Comparison of ENCODE assay signal across 20 cellular contexts in genomic region chr10:56212951-56213350, GRCh38.
DNase-seq lines count a peak whose midpoint lies in the region; ATAC-seq, FAIRE-seq and TF ChIP-seq lines count a peak whose summit lies in the region.
"Had no signal": no experiment of that assay in that cellular context is flagged by ENCODE, and none has a peak within 500 bp of the region (broad histone marks: within the 10 kb centered on the region; RNA-seq: fewer than 3 reads in every experiment).

No MANE protein-coding gene starts in this region.

- H3K9ac ChIP-seq in H1 (replicated peaks in 1 of 4; ENCODE audit: extremely low read depth in 1 of 4, low read depth in 3 of 4, low read length in 3 of 4): no peak overlapping the region; a peak in 1 of 7 replicates
- H3K9ac ChIP-seq in neuronal stem cell (ENCODE audit: low read depth, low read length, poor library complexity): no peak overlapping the region

- no peaks in the 10 kb centered on the region for H4K20me1 ChIP-seq in H1 (replicated peaks in 1 of 2; ENCODE audit: control insufficient read depth in 1 of 2, insufficient read depth in 2 of 2, low read length in 2 of 2)

- 0 out of 2 replicates have a peak overlapping the region, but pooled peaks have one; percentile 39 for H2AK5ac ChIP-seq in H1 (ENCODE audit: low read depth, low read length)
- H2AK5ac ChIP-seq in neuronal stem cell (ENCODE audit: low read depth, low read length): no peak overlapping the region

- WGBS in H1 (ENCODE audit: extremely low coverage in 1 of 2, insufficient coverage in 1 of 2, insufficient read length in 1 of 2, insufficient replicate concordance in 2 of 2, low coverage in 1 of 2, low lambda C conversion rate in 2 of 2, missing lambda C conversion rate in 1 of 2), 2 experiments: 98% methylated on average over 6 of the region's 6 CpGs; no CpG with 5 or more reads in 1 of the 2 experiments
- no CpG with 5 or more reads among the region's 6 CpGs for WGBS in neuronal stem cell (ENCODE audit: extremely low coverage in 2 of 2, insufficient read length in 2 of 2, insufficient replicate concordance in 1 of 2), 2 donors

- no peaks in the 10 kb centered on the region for H3K4me1 ChIP-seq in H1 (replicated peaks in 1 of 4; ENCODE audit: control insufficient read depth in 3 of 4, insufficient read depth in 4 of 4, low read length in 3 of 4)
- H3K4me1 ChIP-seq in neuronal stem cell (ENCODE audit: control insufficient read depth in 2 of 2, insufficient read depth in 1 of 2, low read depth in 1 of 2, low read length in 2 of 2): no peaks in the 10 kb centered on the region
- H3K4me1 ChIP-seq: A549, Caco-2, HAP-1 had no signal

- TF ChIP-seq RAD21 in H1 (IDR thresholded peaks at IDR 0.05 in 1 of 2, conservative IDR thresholded peaks at IDR 0.05 in 1 of 2; ENCODE audit: low read depth in 2 of 2, low read length in 2 of 2): no peak

- H2BK120ac ChIP-seq in H1 (replicated peaks; ENCODE audit: low read depth, low read length) (no peak overlapping the region), neuronal stem cell (ENCODE audit: low read depth, low read length) (no peak overlapping the region)

- no peaks in the 10 kb centered on the region for H3K36me3 ChIP-seq in H1 (ENCODE audit: control insufficient read depth in 2 of 4, insufficient read depth in 4 of 4, low read length in 3 of 4)
- H3K36me3 ChIP-seq in neuronal stem cell (replicated peaks in 1 of 2; ENCODE audit: control insufficient read depth in 2 of 2, insufficient read depth in 2 of 2, low read length in 2 of 2): no peaks in the 10 kb centered on the region
- H3K36me3 ChIP-seq: HAP-1 had no signal

- FAIRE-seq in H1 (lab: Jason Lieb, UNC): no peak
- FAIRE-seq: A549, D721Med, GM12892, GM18507 had no signal

- no peak overlapping the region for H3K56ac ChIP-seq in H1 (replicated peaks; ENCODE audit: insufficient read length, low read depth, low read length)

- no peaks in the 10 kb centered on the region for H3K23me2 ChIP-seq in H1 (ENCODE audit: low read depth, low read length)

- H4K8ac ChIP-seq in H1 (ENCODE audit: extremely low read depth, insufficient read depth, low read length) (no peak overlapping the region), neuronal stem cell (ENCODE audit: low read depth, low read length) (no peak overlapping the region)

- no peaks in the 10 kb centered on the region for H3K79me2 ChIP-seq in H1 (ENCODE audit: control insufficient read depth in 1 of 2, insufficient read depth in 2 of 2, low read length in 2 of 2)

- POLR2A ChIA-PET in H1 (lab: Charles Lee; ENCODE audit: partially characterized antibody): no interaction called here

- peak; percentile 36 for DNase-seq in activated effector memory CD4-positive, alpha-beta T cell treated with anti-CD3 and anti-CD28 coated beads, Interleukin-2, amount 50 U/mL, for 16 hours
- no peak for DNase-seq in activated effector memory CD4-positive, alpha-beta T cell treated with Interleukin-2 at 50 U/mL for 16 hours
- no peak for DNase-seq in H1 (ENCODE audit: low read depth in 1 of 2, low spot score in 2 of 2)
- DNase-seq in neuronal stem cell (ENCODE audit: low spot score): no peak
- DNase-seq in DMS114 treated with DMSO at 0.1 percent for 48 hours (lab: John Stamatoyannopoulos, UW; ENCODE audit: unreplicated experiment): no peak
- DNase-seq: AML-193; Caco-2; CD4-positive, alpha-beta T cell; DMS153; DMS79; GDM1 had no signal

- no peak overlapping the region for H3K4ac ChIP-seq in H1 (replicated peaks; ENCODE audit: insufficient read length, low read depth, low read length)
- H3K4ac ChIP-seq in neuronal stem cell (ENCODE audit: low read length): no peak overlapping the region

- TF ChIP-seq POLR2A in H1 (IDR thresholded peaks at IDR 0.05; ENCODE audit: control extremely low read depth in 1 of 2, low read depth in 2 of 2, low read length in 2 of 2): no peak

- no peak overlapping the region for H2BK20ac ChIP-seq in H1 (ENCODE audit: low read length)

- H2BK5ac ChIP-seq in H1 (ENCODE audit: low read depth, low read length) (no peak overlapping the region; the same call in 1 of the 2 replicates), neuronal stem cell (ENCODE audit: low read length) (no peak overlapping the region)

- H3K14ac ChIP-seq in H1 (ENCODE audit: insufficient read length) (peak overlapping the region; percentile 85), neuronal stem cell (ENCODE audit: low read length) (peak overlapping the region; percentile 22)

- no peak for TF ChIP-seq CTCF in H1 (IDR thresholded peaks at IDR 0.05; ENCODE audit: control extremely low read depth in 1 of 3, insufficient read depth in 1 of 3, low read depth in 1 of 3, low read length in 3 of 3)

- H3K27me3 ChIP-seq in H1 (replicated peaks in 1 of 4; ENCODE audit: control insufficient read depth in 3 of 4, extremely low read depth in 1 of 4, insufficient read depth in 3 of 4, low read length in 3 of 4): no peaks in the 10 kb centered on the region
- H3K27me3 ChIP-seq in neuronal stem cell (ENCODE audit: control insufficient read depth in 3 of 3, insufficient read depth in 3 of 3, low read depth in 1 of 3, low read length in 3 of 3): no peaks in the 10 kb centered on the region

- no peaks in the 10 kb centered on the region for H3K79me1 ChIP-seq in H1 (ENCODE audit: low read depth, low read length)
- no peaks in the 10 kb centered on the region for H3K79me1 ChIP-seq in neuronal stem cell (ENCODE audit: low read depth, low read length)

- no peak overlapping the region for H4K91ac ChIP-seq in H1 (replicated peaks; ENCODE audit: insufficient read length, low read length)
- no peak overlapping the region for H4K91ac ChIP-seq in neuronal stem cell (ENCODE audit: low read depth, low read length, poor library complexity)

- H3K23ac ChIP-seq in H1 (ENCODE audit: insufficient read length) (no peak overlapping the region), neuronal stem cell (ENCODE audit: low read depth, low read length, poor library complexity) (no peak overlapping the region)

- no peak overlapping the region for H4K5ac ChIP-seq in H1 (ENCODE audit: insufficient read length, low read depth, low read length)

- H3K4me3 ChIP-seq in H1 (ENCODE audit: extremely low read depth in 1 of 4, insufficient read depth in 2 of 4, low read depth in 3 of 4, low read length in 4 of 4): no peak overlapping the region
- peak overlapping the region in 1 of 2 donors; percentile 57 for H3K4me3 ChIP-seq in neuronal stem cell (ENCODE audit: low read length in 2 of 2)
- H3K4me3 ChIP-seq: A549, HAP-1 had no signal

- H2BK15ac ChIP-seq in H1 (ENCODE audit: low read length) (no peak overlapping the region), neuronal stem cell (ENCODE audit: low read length) (no peak overlapping the region)

- H3K27ac ChIP-seq in H1 (ENCODE audit: low read depth, low read length) (no peak overlapping the region), neuronal stem cell (replicated peaks; ENCODE audit: low read length) (no peak overlapping the region)
- H3K27ac ChIP-seq: 22Rv1, A549, C4-2B had no signal

- H3K18ac ChIP-seq in H1 (ENCODE audit: extremely low read depth, low read length) (no peak overlapping the region), neuronal stem cell (ENCODE audit: low read length) (no peak overlapping the region)

- no peak for TF ChIP-seq EP300 in H1 (IDR thresholded peaks at IDR 0.05; ENCODE audit: borderline replicate concordance in 1 of 2, low read depth in 2 of 2, low read length in 2 of 2)

- H3K4me2 ChIP-seq in H1 (ENCODE audit: insufficient read depth in 1 of 2, low read depth in 2 of 2, low read length in 2 of 2): no peak overlapping the region
- H3K4me2 ChIP-seq in neuronal stem cell (ENCODE audit: insufficient read depth, low read length, poor library complexity, severe bottlenecking): no peak overlapping the region
- H3K4me2 ChIP-seq: A549 had no signal

- H2AFZ ChIP-seq in H1 (ENCODE audit: low read length) (no peak overlapping the region), neuronal stem cell (ENCODE audit: low read length) (no peak overlapping the region)

- H2BK12ac ChIP-seq in H1 (ENCODE audit: low read depth, low read length): no peak overlapping the region
- no peak overlapping the region for H2BK12ac ChIP-seq in neuronal stem cell (ENCODE audit: low read length)

- CTCF ChIA-PET in H1 (lab: Charles Lee; ENCODE audit: partially characterized antibody): no interaction called here

- no peaks in the 10 kb centered on the region; a peak in 1 of 4 replicates for H3K9me3 ChIP-seq in H1 (ENCODE audit: insufficient read depth in 2 of 2, low read depth in 1 of 2, low read length in 1 of 2)
- H3K9me3 ChIP-seq in neuronal stem cell (replicated peaks in 1 of 2; ENCODE audit: control insufficient read depth in 2 of 2, insufficient read depth in 1 of 2, low read depth in 1 of 2, low read length in 2 of 2): peaks cover 0 to 2% of the 10 kb centered on the region in 2 donors
- H3K9me3 ChIP-seq: A549, Caco-2, HAP-1 had no signal

- no peak for ATAC-seq in GM21576 (IDR thresholded peaks at IDR 0.05; ENCODE audit: unreplicated experiment)
- ATAC-seq in HG03439 (IDR thresholded peaks at IDR 0.05; ENCODE audit: unreplicated experiment): no peak
- ATAC-seq: A549 had no signal

TF ChIP-seq in H1, 55 proteins besides CTCF, POLR2A, EP300 and RAD21:
- TF ChIP-seq EZH2 (IDR thresholded peaks at IDR 0.05; ENCODE audit: low read depth, low read length, severe bottlenecking) (no peak), CBX8 (IDR thresholded peaks at IDR 0.05; ENCODE audit: borderline replicate concordance, low read depth, low read length) (no peak), GTF2F1 (IDR thresholded peaks at IDR 0.05; ENCODE audit: borderline replicate concordance, low read depth, low read length) (no peak), SIN3A (conservative IDR thresholded peaks at IDR 0.05 in 1 of 2, IDR thresholded peaks at IDR 0.05 in 1 of 2; ENCODE audit: low read depth in 1 of 2, low read length in 2 of 2) (no peak)
TF ChIP-seq in H1: peak in this region for 0.
